ENCODE assay signal across 20 cellular contexts in genomic region chr3:111733856-111734255, GRCh38. TPM values are rescaled to one million over a fixed set of nuclear protein-coding genes. Genes with fewer than 3 reads are reported as not detected.
DNase-seq lines count a peak whose midpoint lies in the region; FAIRE-seq and TF ChIP-seq lines count a peak whose summit lies in the region.
"Had no signal": no experiment of that assay in that cellular context is flagged by ENCODE, and none has a peak within 500 bp of the region (broad histone marks: within the 10 kb centered on the region; RNA-seq: fewer than 3 reads in every experiment).

No MANE protein-coding gene starts in this region.

- H3K36me3 Mint-ChIP-seq in astrocyte (ENCODE audit: low read depth, unreplicated experiment), result peaks cover 5% of the 10 kb centered on the region
- H3K36me3 Mint-ChIP-seq in activated T-helper 1 cell treated with anti-CD3 and anti-CD28 coated beads, Interleukin-12 subunit alpha, Interleukin-12 subunit beta, Interleukin-2, Interleukin-4 antibody, amounts not matched to agents 30 ng/mL and 10 ng/mL and 1 ng/mL, durations not matched to agents 14 hours and 24 hours and 36 hours (ENCODE audit: low read depth), result peaks cover 12% of the 10 kb centered on the region
- H3K36me3 Mint-ChIP-seq: stimulated activated memory B cell treated with anti-CD40 and anti-IgM and Interleukin-4, amounts not matched to agents 10 μg/mL and 1 μg/mL and 100 μg/mL, for 72 hours had no signal

- H3K4me1 ChIP-seq in astrocyte (ENCODE audit: insufficient read depth, low read length) (peaks cover 55% of the 10 kb centered on the region), spleen (peaks cover 0 to 20% (median 5%) of the 10 kb centered on the region in 6 donors)

- H4K20me1 ChIP-seq in astrocyte (ENCODE audit: insufficient read depth, low read length), result no peaks in the 10 kb centered on the region

- DNase-seq in GM12891 (ENCODE audit: insufficient read length, low spot score) (no peak), astrocyte (ENCODE audit: low read depth) (no peak), kidney epithelial cell (ENCODE audit: low read depth) (no peak), renal cortical epithelial cell (ENCODE audit: low read depth) (peak; percentile 94), Kasumi-1 (lab: John Stamatoyannopoulos, UW) (no peak), spleen (no peak), medulla oblongata (ENCODE audit: extremely low spot score) (no peak)
- DNase-seq in activated T-helper 1 cell treated with anti-CD3 and anti-CD28 coated beads, Interleukin-12 subunit alpha, Interleukin-12 subunit beta, Interleukin-2, Interleukin-4 antibody, amounts not matched to agents 30 ng/mL and 10 ng/mL and 1 ng/mL, durations not matched to agents 14 hours and 24 hours and 36 hours (ENCODE audit: low spot score), result no peak
- DNase-seq: activated CD4-positive, alpha-beta T cell treated with anti-CD3 and anti-CD28 coated beads, Interleukin-2, amount 50 U/mL, for 48 hours; activated gamma-delta T cell treated with Interleukin-2 at 50 U/mL for 16 hours; CD8-positive, alpha-beta T cell; DND-41; NCI-H187 treated with DMSO at 0.1 percent for 48 hours; NCI-H345; T-helper 17 cell; testis; WERI-Rb-1 had no signal

- H3K4me3 Mint-ChIP-seq in astrocyte (ENCODE audit: unreplicated experiment), result no peak overlapping the region
- no peak overlapping the region for H3K4me3 Mint-ChIP-seq in activated T-helper 1 cell treated with anti-CD3 and anti-CD28 coated beads, Interleukin-12 subunit alpha, Interleukin-12 subunit beta, Interleukin-2, Interleukin-4 antibody, amounts not matched to agents 30 ng/mL and 10 ng/mL and 1 ng/mL, durations not matched to agents 14 hours and 24 hours and 36 hours
- H3K4me3 Mint-ChIP-seq: CD8-positive, alpha-beta T cell; stimulated activated memory B cell treated with anti-CD40 and anti-IgM and Interleukin-4, amounts not matched to agents 10 μg/mL and 1 μg/mL and 100 μg/mL, for 72 hours; T-helper 17 cell had no signal

- H3K27ac ChIP-seq in astrocyte (ENCODE audit: low read depth, low read length) (no peak overlapping the region), spleen (no peak overlapping the region)
- H3K27ac ChIP-seq: testis, WERI-Rb-1 had no signal

- FAIRE-seq in GM12891 (lab: Jason Lieb, UNC) (peak; percentile 13), astrocyte (lab: Jason Lieb, UNC) (peak; percentile 55)
- FAIRE-seq: H1 had no signal

- H3K27me3 ChIP-seq in astrocyte (ENCODE audit: insufficient read depth, low read length), result no peaks in the 10 kb centered on the region
- no peaks in the 10 kb centered on the region for H3K27me3 ChIP-seq in kidney epithelial cell (ENCODE audit: control insufficient read depth, insufficient read depth, low read length)
- no peaks in the 10 kb centered on the region for H3K27me3 ChIP-seq in spleen (replicated peaks in 1 of 7)
- H3K27me3 ChIP-seq: testis had no signal

- H3K27me3 Mint-ChIP-seq in astrocyte (ENCODE audit: low read depth, unreplicated experiment), result no peaks in the 10 kb centered on the region
- H3K27me3 Mint-ChIP-seq in activated T-helper 1 cell treated with anti-CD3 and anti-CD28 coated beads, Interleukin-12 subunit alpha, Interleukin-12 subunit beta, Interleukin-2, Interleukin-4 antibody, amounts not matched to agents 30 ng/mL and 10 ng/mL and 1 ng/mL, durations not matched to agents 14 hours and 24 hours and 36 hours (ENCODE audit: insufficient read depth), result no peaks in the 10 kb centered on the region
- H3K27me3 Mint-ChIP-seq: stimulated activated memory B cell treated with anti-CD40 and anti-IgM and Interleukin-4, amounts not matched to agents 10 μg/mL and 1 μg/mL and 100 μg/mL, for 72 hours; T-helper 17 cell had no signal

- H3K79me2 ChIP-seq in astrocyte (ENCODE audit: insufficient read depth, low read length), result no peaks in the 10 kb centered on the region

- H3K9me3 Mint-ChIP-seq in astrocyte (ENCODE audit: unreplicated experiment), result peaks cover 8% of the 10 kb centered on the region
- H3K9me3 Mint-ChIP-seq in activated T-helper 1 cell treated with anti-CD3 and anti-CD28 coated beads, Interleukin-12 subunit alpha, Interleukin-12 subunit beta, Interleukin-2, Interleukin-4 antibody, amounts not matched to agents 30 ng/mL and 10 ng/mL and 1 ng/mL, durations not matched to agents 14 hours and 24 hours and 36 hours, result no peaks in the 10 kb centered on the region

- no peaks in the 10 kb centered on the region for H3K36me3 ChIP-seq in astrocyte (ENCODE audit: insufficient read depth, low read length)
- H3K36me3 ChIP-seq in kidney epithelial cell (ENCODE audit: control insufficient read depth, insufficient read depth, low read length), result no peaks in the 10 kb centered on the region
- H3K36me3 ChIP-seq in spleen, result no peaks in the 10 kb centered on the region
- H3K36me3 ChIP-seq: WERI-Rb-1 had no signal

- no peak overlapping the region for H3K9ac ChIP-seq in astrocyte (ENCODE audit: low read length)

- peak overlapping the region; percentile 100 for H3K27ac Mint-ChIP-seq in astrocyte (ENCODE audit: unreplicated experiment)
- no peak overlapping the region for H3K27ac Mint-ChIP-seq in activated T-helper 1 cell treated with anti-CD3 and anti-CD28 coated beads, Interleukin-12 subunit alpha, Interleukin-12 subunit beta, Interleukin-2, Interleukin-4 antibody, amounts not matched to agents 30 ng/mL and 10 ng/mL and 1 ng/mL, durations not matched to agents 14 hours and 24 hours and 36 hours
- H3K27ac Mint-ChIP-seq: CD8-positive, alpha-beta T cell; stimulated activated memory B cell treated with anti-CD40 and anti-IgM and Interleukin-4, amounts not matched to agents 10 μg/mL and 1 μg/mL and 100 μg/mL, for 72 hours; T-helper 17 cell had no signal

- intact Hi-C loops in activated T-helper 1 cell treated with anti-CD3 and anti-CD28 coated beads, Interleukin-12 subunit alpha, Interleukin-12 subunit beta, Interleukin-2, Interleukin-4 antibody, amounts not matched to agents 30 ng/mL and 10 ng/mL and 1 ng/mL, durations not matched to agents 14 hours and 24 hours and 36 hours (cut with micrococcal nuclease), result no loop called here
- intact Hi-C loops in spleen (cut with DNase I; ENCODE audit: low total_unique reads), result no loop called here

- WGBS in spleen, 5 donors, result 64 to 79% (median 67%) methylated on average over 1 of the region's 1 CpG

- H3K4me1 Mint-ChIP-seq in astrocyte (ENCODE audit: low read depth, unreplicated experiment), result peaks cover 65% of the 10 kb centered on the region
- peaks cover 27% of the 10 kb centered on the region for H3K4me1 Mint-ChIP-seq in activated T-helper 1 cell treated with anti-CD3 and anti-CD28 coated beads, Interleukin-12 subunit alpha, Interleukin-12 subunit beta, Interleukin-2, Interleukin-4 antibody, amounts not matched to agents 30 ng/mL and 10 ng/mL and 1 ng/mL, durations not matched to agents 14 hours and 24 hours and 36 hours (ENCODE audit: low read depth)
- H3K4me1 Mint-ChIP-seq: stimulated activated memory B cell treated with anti-CD40 and anti-IgM and Interleukin-4, amounts not matched to agents 10 μg/mL and 1 μg/mL and 100 μg/mL, for 72 hours; T-helper 17 cell had no signal

- H3K9me3 ChIP-seq in astrocyte (ENCODE audit: insufficient read depth, low read depth, low read length) (no peaks in the 10 kb centered on the region), spleen (peaks cover 0 to 4% (median 0%) of the 10 kb centered on the region in 8 donors)
- H3K9me3 ChIP-seq: testis had no signal

- H2AFZ ChIP-seq in astrocyte (ENCODE audit: low read depth, low read length), result no peak overlapping the region

- H3K4me3 ChIP-seq in astrocyte (ENCODE audit: insufficient read depth, low read depth, low read length), result no peak overlapping the region
- H3K4me3 ChIP-seq in kidney epithelial cell (ENCODE audit: low read depth, low read length), result peak overlapping the region; percentile 55
- no peak overlapping the region for H3K4me3 ChIP-seq in spleen
- H3K4me3 ChIP-seq: lung, testis had no signal

- TF ChIP-seq POLR2A in GM12891 (IDR thresholded peaks at IDR 0.05; ENCODE audit: low read depth, low read length) (no peak), spleen (IDR thresholded peaks at IDR 0.05) (no peak)

- no peak overlapping the region for H3K4me2 ChIP-seq in astrocyte (ENCODE audit: low read length)

- TF ChIP-seq CTCF in astrocyte (IDR thresholded peaks at IDR 0.05; ENCODE audit: insufficient read depth, low read depth, low read length) (no peak), kidney epithelial cell (IDR thresholded peaks at IDR 0.05; ENCODE audit: insufficient read depth, low read length, poor library complexity, severe bottlenecking) (no peak), spleen (IDR thresholded peaks at IDR 0.05 in 8 of 11, conservative IDR thresholded peaks at IDR 0.05 in 3 of 11) (no peak)

TF ChIP-seq in GM12891, 5 proteins besides CTCF, POLR2A, EP300 and RAD21:
- TF ChIP-seq TAF1 (IDR thresholded peaks at IDR 0.05; ENCODE audit: low read depth, low read length), result no peak
- no peak for TF ChIP-seq POU2F2 (IDR thresholded peaks at IDR 0.05; ENCODE audit: low read depth, low read length)
- TF ChIP-seq POLR2AphosphoS5 (IDR thresholded peaks at IDR 0.05; ENCODE audit: low read depth, low read length), result no peak
- no peak for TF ChIP-seq PAX5 (IDR thresholded peaks at IDR 0.05; ENCODE audit: insufficient read depth, low read length, severe bottlenecking)
- TF ChIP-seq SPI1 (IDR thresholded peaks at IDR 0.05; ENCODE audit: low read depth, low read length), result no peak

RNA-seq across cellular contexts. Expression of gene PLCXD2, which starts 59.4 kb away (rescaled TPM):
- polyA plus RNA-seq in GM12891 (2012; ENCODE audit: low read depth, missing spikeins), result 0.27 TPM
- total RNA-seq in astrocyte (9.3 and 11.4 TPM in 2 replicates), kidney epithelial cell (4.4 and 6.3 TPM in 2 replicates), renal cortical epithelial cell (8.9 and 36.4 TPM in 2 replicates), spleen (1 to 10 TPM; 2.9 to 6.0 (median 3.4) TPM)
- 8.1 and 8.9 TPM in 2 replicates for total RNA-seq in activated T-helper 1 cell treated with anti-CD3 and anti-CD28 coated beads, Interleukin-12 subunit alpha, Interleukin-12 subunit beta, Interleukin-2, Interleukin-4 antibody, amounts not matched to agents 30 ng/mL and 10 ng/mL and 1 ng/mL, durations not matched to agents 14 hours and 24 hours and 36 hours
- under 1 TPM; 0.30 to 0.53 (median 0.35) TPM for polyA plus RNA-seq in spleen
